ENCODE assay signal across 8 cellular contexts in genomic region chr1:161399257-161399998, GRCh38.
DNase-seq lines count a peak whose midpoint lies in the region; ATAC-seq lines count a peak whose summit lies in the region.

No MANE protein-coding gene starts in this region.

- peak; percentile 70 for ATAC-seq in GM19467 (IDR thresholded peaks at IDR 0.05; ENCODE audit: unreplicated experiment)

- DNase-seq in COLO668 (lab: John Stamatoyannopoulos, UW; ENCODE audit: unreplicated experiment) (peak; percentile 86), HS-27A (ENCODE audit: low read depth) (peak; percentile 88), NK-92 (lab: John Stamatoyannopoulos, UW; ENCODE audit: unreplicated experiment) (peak; percentile 36), medulla oblongata (ENCODE audit: extremely low spot score) (peak; percentile 96)
- peak; percentile 99 for DNase-seq in activated CD8-positive, alpha-beta memory T cell treated with anti-CD3 and anti-CD28 coated beads for 24 hours
- peak; percentile 93 for DNase-seq in effector CD8-positive, alpha-beta T cell (lab: John Stamatoyannopoulos, UW)
- DNase-seq in stimulated activated CD4-positive, alpha-beta T cell treated with anti-CD3 and anti-CD28 coated beads, TNF-alpha, amount 100 ng/mL, for 48 hours (ENCODE audit: low read depth in 3 of 3), result peak; percentile 77 to 88 (median 86)

Comparison
In these comparisons a context has a peak if more than half of its experiments do, and no peak if none do; other contexts are left out.
1. Peak in every context shown above with its lines: DNase-seq and ATAC-seq.
2. DNase-seq: peak in every context shown above with its lines; median percentile 99 in activated CD8-positive, alpha-beta memory T cell treated with anti-CD3 and anti-CD28 coated beads for 24 hours; 96 in medulla oblongata; 93 in effector CD8-positive, alpha-beta T cell; 88 in HS-27A; 86 in COLO668; 86 in stimulated activated CD4-positive, alpha-beta T cell treated with anti-CD3 and anti-CD28 coated beads, TNF-alpha, amount 100 ng/mL, for 48 hours; 36 in NK-92.